In the genomic region with DNA sequence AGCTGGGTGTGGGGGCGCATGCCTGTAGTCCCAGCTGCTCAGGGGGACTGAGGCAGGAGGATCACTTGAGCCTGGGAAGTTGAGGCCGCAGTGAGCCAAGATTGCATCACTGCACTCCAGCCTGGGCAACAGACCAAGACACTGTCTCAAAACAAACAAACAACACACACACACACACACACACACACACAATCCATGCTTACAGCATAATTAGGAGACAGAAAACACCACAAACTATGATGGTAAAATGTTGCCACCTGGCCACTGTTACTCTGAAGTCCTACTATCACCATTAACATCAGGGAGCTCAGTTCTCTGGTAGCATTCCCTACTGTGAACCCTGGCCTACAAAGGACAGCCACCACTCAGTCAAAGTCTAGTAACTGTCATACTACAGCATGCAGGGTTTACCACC, we compare ENCODE assay signal across 1 cellular context.
TF ChIP-seq lines count a peak whose summit lies in the region.

No MANE protein-coding gene starts in this region.

TF ChIP-seq in A549, 52 proteins besides CTCF, POLR2A, EP300 and RAD21 (continued from another document):
- TF ChIP-seq HES2 (IDR thresholded peaks at IDR 0.05) (no peak), BHLHE40 (IDR thresholded peaks at IDR 0.05; ENCODE audit: low read depth, low read length) (no peak)
- TF ChIP-seq, protein P1, sequence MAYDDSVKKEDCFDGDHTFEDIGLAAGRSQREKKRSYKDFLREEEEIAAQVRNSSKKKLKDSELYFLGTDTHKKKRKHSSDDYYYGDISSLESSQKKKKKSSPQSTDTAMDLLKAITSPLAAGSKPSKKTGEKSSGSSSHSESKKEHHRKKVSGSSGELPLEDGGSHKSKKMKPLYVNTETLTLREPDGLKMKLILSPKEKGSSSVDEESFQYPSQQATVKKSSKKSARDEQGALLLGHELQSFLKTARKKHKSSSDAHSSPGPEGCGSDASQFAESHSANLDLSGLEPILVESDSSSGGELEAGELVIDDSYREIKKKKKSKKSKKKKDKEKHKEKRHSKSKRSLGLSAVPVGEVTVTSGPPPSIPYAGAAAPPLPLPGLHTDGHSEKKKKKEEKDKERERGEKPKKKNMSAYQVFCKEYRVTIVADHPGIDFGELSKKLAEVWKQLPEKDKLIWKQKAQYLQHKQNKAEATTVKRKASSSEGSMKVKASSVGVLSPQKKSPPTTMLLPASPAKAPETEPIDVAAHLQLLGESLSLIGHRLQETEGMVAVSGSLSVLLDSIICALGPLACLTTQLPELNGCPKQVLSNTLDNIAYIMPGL (CRISPR knock-in tag; IDR thresholded peaks at IDR 0.05; ENCODE audit: borderline replicate concordance): no peak
TF ChIP-seq in A549: peak in this region for 1.
